11 cellular contexts compared by ENCODE assay signal in genomic region chr2:26735096-26735495, GRCh38. TPM values are rescaled to one million over a fixed set of nuclear protein-coding genes. Genes with fewer than 3 reads are reported as not detected.
DNase-seq lines count a peak whose midpoint lies in the region; ATAC-seq and TF ChIP-seq lines count a peak whose summit lies in the region.
"Had no signal": no experiment of that assay in that cellular context is flagged by ENCODE, and none has a peak within 500 bp of the region (broad histone marks: within the 10 kb centered on the region; RNA-seq: fewer than 3 reads in every experiment).

No MANE protein-coding gene starts in this region.

- TF ChIP-seq POLR2A in suprapubic skin (IDR thresholded peaks at IDR 0.05) = no peak

- H3K4me3 ChIP-seq in suprapubic skin = no peak overlapping the region
- H3K4me3 ChIP-seq: sigmoid colon had no signal

- no peak for TF ChIP-seq EP300 in suprapubic skin (IDR thresholded peaks at IDR 0.05)

- 68% methylated on average over 5 of the region's 5 CpGs for WGBS in suprapubic skin

- H3K9me3 ChIP-seq in suprapubic skin = no peaks in the 10 kb centered on the region
- H3K9me3 ChIP-seq: sigmoid colon had no signal

- TF ChIP-seq CTCF in AG09319 (IDR thresholded peaks at IDR 0.05; ENCODE audit: low read depth, low read length) = no peak
- TF ChIP-seq CTCF in suprapubic skin (IDR thresholded peaks at IDR 0.05) = no peak

- no peak overlapping the region for H3K27ac ChIP-seq in suprapubic skin
- H3K27ac ChIP-seq: sigmoid colon had no signal

- DNase-seq in AG09319 (ENCODE audit: extremely low read depth, low read depth) = peak; percentile 84
- DNase-seq in MV-4-11 (lab: John Stamatoyannopoulos, UW) = peak; percentile 87
- peak; percentile 3 for DNase-seq in dermis blood vessel endothelial cell
- DNase-seq in lung microvascular endothelial cell (ENCODE audit: low read depth in 2 of 2) = peak; percentile 33 to 92
- DNase-seq in stimulated activated CD4-positive, alpha-beta T cell treated with anti-CD3 and anti-CD28 coated beads, Interleukin-4, amount 100 ng/mL, for 4 hours = no peak
- no peak for DNase-seq in LoVo (ENCODE audit: low spot score)
- no peak for DNase-seq in suprapubic skin (ENCODE audit: low spot score in 2 of 2)
- DNase-seq: cerebellar nuclear complex, NCI-H1930, sigmoid colon had no signal

- no peaks in the 10 kb centered on the region for H3K36me3 ChIP-seq in suprapubic skin
- H3K36me3 ChIP-seq: sigmoid colon had no signal

- H3K27me3 ChIP-seq in suprapubic skin = peaks cover 3% of the 10 kb centered on the region
- H3K27me3 ChIP-seq: sigmoid colon had no signal

- ATAC-seq in HG02970 (IDR thresholded peaks at IDR 0.05; ENCODE audit: low FRiP score, unreplicated experiment) = no peak

- no peaks in the 10 kb centered on the region for H3K4me1 ChIP-seq in suprapubic skin
- H3K4me1 ChIP-seq: sigmoid colon had no signal

RNA-seq across cellular contexts. Expression of gene SLC35F6, which starts 29.0 kb away (rescaled TPM):
- 36.2 and 52.8 TPM in 2 replicates for total RNA-seq in dermis blood vessel endothelial cell
- total RNA-seq in lung microvascular endothelial cell = 23.1 and 38.3 TPM in 2 replicates
- 100 to 1,000 TPM in 1 of 4 donors, 10 to 100 TPM in 3; 76.3 to 114 (median 86.2) TPM for total RNA-seq in suprapubic skin

RNA-seq across cellular contexts. Expression of gene KCNK3, which starts 42.6 kb away (rescaled TPM):
- total RNA-seq in dermis blood vessel endothelial cell = under 0.01 and 0.05 TPM in 2 replicates
- total RNA-seq in lung microvascular endothelial cell = not detected in 2 replicates
- 1 to 10 TPM in 2 of 4 donors, under 1 TPM in 1, not detected in 1; 0.83 to 1.2 (median 1.1) TPM for total RNA-seq in suprapubic skin

RNA-seq across cellular contexts. Expression of gene CENPA, which starts 50.8 kb away (rescaled TPM):
- total RNA-seq in dermis blood vessel endothelial cell (5.1 and 14.3 TPM in 2 replicates), lung microvascular endothelial cell (2.8 and 7.8 TPM in 2 replicates), suprapubic skin (1 to 10 TPM; 1.9 to 3.9 (median 3.0) TPM)
- total RNA-seq: sigmoid colon had no signal

Comparison
In these comparisons a context has a peak if more than half of its experiments do, and no peak if none do; other contexts are left out.
1. DNase-seq: peak in AG09319 (single experiment), MV-4-11 (single experiment), dermis blood vessel endothelial cell (single experiment) and lung microvascular endothelial cell (2 of 2); none in stimulated activated CD4-positive, alpha-beta T cell treated with anti-CD3 and anti-CD28 coated beads, Interleukin-4, amount 100 ng/mL, for 4 hours (0 of 2), LoVo (single experiment) and suprapubic skin (0 of 2).